ENCODE assay signal across 1 cellular context in the genomic region with DNA sequence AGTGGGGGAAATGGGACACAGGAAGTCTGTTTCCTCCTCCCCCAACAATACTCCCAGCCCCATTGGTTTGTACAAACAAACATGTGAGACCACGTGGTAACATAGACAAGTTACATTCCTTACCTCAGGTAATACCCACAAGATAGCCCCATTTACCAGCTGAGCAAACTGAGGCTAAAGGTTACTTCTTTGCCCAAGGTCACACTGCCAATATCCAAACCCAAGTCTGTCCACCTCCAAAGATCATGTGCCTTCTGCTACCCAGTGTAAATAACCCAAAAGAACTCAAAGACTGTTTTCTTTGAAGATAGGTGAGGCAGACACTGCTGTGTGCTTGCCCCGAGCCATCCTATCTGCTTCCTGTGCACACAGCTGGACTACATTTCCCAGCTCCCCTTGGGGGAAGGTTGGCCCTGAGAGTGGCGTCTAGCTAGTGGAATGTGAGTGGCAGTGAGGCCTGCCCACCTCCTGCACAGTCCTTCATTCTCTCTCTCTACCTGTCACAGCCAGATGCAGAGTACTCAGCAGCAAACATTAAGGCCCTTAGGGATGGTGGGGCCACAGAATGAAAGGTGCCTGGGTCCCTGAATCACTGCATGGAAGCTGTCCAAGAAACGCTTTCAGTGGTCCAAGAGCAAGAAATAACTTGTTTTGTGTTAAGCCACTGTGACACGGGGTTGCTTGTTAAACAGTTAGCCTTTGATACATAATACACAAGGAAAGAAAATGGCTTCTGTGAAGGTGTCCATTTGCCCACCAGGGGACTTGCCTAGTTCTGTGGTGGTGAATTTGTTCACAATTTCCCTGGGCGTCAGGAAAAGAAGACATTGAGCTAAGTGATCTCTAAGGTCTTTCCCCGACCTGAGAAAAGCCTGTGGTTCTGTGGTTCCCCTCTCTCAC.
TF ChIP-seq lines count a peak whose summit lies in the region.

No MANE protein-coding gene starts in this region.

TF ChIP-seq in SK-N-SH treated with all-trans-retinoic acid at 6 μM for 48 hours, 23 proteins besides CTCF, POLR2A, EP300 and RAD21 (continued from another document):
- TF ChIP-seq, protein P1, sequence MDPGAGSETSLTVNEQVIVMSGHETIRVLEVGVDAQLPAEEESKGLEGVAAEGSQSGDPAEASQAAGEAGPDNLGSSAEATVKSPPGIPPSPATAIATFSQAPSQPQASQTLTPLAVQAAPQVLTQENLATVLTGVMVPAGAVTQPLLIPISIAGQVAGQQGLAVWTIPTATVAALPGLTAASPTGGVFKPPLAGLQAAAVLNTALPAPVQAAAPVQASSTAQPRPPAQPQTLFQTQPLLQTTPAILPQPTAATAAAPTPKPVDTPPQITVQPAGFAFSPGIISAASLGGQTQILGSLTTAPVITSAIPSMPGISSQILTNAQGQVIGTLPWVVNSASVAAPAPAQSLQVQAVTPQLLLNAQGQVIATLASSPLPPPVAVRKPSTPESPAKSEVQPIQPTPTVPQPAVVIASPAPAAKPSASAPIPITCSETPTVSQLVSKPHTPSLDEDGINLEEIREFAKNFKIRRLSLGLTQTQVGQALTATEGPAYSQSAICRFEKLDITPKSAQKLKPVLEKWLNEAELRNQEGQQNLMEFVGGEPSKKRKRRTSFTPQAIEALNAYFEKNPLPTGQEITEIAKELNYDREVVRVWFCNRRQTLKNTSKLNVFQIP (CRISPR knock-in tag; IDR thresholded peaks at IDR 0.05; ENCODE audit: borderline replicate concordance, low read depth): no peak
- TF ChIP-seq, protein P2, sequence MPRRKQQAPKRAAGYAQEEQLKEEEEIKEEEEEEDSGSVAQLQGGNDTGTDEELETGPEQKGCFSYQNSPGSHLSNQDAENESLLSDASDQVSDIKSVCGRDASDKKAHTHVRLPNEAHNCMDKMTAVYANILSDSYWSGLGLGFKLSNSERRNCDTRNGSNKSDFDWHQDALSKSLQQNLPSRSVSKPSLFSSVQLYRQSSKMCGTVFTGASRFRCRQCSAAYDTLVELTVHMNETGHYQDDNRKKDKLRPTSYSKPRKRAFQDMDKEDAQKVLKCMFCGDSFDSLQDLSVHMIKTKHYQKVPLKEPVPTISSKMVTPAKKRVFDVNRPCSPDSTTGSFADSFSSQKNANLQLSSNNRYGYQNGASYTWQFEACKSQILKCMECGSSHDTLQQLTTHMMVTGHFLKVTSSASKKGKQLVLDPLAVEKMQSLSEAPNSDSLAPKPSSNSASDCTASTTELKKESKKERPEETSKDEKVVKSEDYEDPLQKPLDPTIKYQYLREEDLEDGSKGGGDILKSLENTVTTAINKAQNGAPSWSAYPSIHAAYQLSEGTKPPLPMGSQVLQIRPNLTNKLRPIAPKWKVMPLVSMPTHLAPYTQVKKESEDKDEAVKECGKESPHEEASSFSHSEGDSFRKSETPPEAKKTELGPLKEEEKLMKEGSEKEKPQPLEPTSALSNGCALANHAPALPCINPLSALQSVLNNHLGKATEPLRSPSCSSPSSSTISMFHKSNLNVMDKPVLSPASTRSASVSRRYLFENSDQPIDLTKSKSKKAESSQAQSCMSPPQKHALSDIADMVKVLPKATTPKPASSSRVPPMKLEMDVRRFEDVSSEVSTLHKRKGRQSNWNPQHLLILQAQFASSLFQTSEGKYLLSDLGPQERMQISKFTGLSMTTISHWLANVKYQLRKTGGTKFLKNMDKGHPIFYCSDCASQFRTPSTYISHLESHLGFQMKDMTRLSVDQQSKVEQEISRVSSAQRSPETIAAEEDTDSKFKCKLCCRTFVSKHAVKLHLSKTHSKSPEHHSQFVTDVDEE (CRISPR knock-in tag; IDR thresholded peaks at IDR 0.05): no peak
- TF ChIP-seq OSR1 (CRISPR knock-in tag; IDR thresholded peaks at IDR 0.05) (no peak), CSDC2 (CRISPR knock-in tag; IDR thresholded peaks at IDR 0.05) (no peak), PPARA (CRISPR knock-in tag; IDR thresholded peaks at IDR 0.05; ENCODE audit: borderline replicate concordance) (no peak), ZC3H10 (CRISPR knock-in tag; IDR thresholded peaks at IDR 0.05) (no peak), SNAI2 (CRISPR knock-in tag; IDR thresholded peaks at IDR 0.05) (no peak), ZFP3 (CRISPR knock-in tag; IDR thresholded peaks at IDR 0.05) (no peak), TCF4 (CRISPR knock-in tag; IDR thresholded peaks at IDR 0.05; ENCODE audit: borderline replicate concordance) (no peak), ZNF70 (CRISPR knock-in tag; IDR thresholded peaks at IDR 0.05) (no peak), ARNTL (CRISPR knock-in tag; IDR thresholded peaks at IDR 0.05; ENCODE audit: borderline replicate concordance, low read depth) (no peak), BACH2 (CRISPR knock-in tag; IDR thresholded peaks at IDR 0.05; ENCODE audit: borderline replicate concordance) (no peak)
- TF ChIP-seq, protein P3, sequence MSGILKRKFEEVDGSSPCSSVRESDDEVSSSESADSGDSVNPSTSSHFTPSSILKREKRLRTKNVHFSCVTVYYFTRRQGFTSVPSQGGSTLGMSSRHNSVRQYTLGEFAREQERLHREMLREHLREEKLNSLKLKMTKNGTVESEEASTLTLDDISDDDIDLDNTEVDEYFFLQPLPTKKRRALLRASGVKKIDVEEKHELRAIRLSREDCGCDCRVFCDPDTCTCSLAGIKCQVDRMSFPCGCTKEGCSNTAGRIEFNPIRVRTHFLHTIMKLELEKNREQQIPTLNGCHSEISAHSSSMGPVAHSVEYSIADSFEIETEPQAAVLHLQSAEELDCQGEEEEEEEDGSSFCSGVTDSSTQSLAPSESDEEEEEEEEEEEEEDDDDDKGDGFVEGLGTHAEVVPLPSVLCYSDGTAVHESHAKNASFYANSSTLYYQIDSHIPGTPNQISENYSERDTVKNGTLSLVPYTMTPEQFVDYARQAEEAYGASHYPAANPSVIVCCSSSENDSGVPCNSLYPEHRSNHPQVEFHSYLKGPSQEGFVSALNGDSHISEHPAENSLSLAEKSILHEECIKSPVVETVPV (CRISPR knock-in tag; IDR thresholded peaks at IDR 0.05): no peak
- TF ChIP-seq, protein P4, sequence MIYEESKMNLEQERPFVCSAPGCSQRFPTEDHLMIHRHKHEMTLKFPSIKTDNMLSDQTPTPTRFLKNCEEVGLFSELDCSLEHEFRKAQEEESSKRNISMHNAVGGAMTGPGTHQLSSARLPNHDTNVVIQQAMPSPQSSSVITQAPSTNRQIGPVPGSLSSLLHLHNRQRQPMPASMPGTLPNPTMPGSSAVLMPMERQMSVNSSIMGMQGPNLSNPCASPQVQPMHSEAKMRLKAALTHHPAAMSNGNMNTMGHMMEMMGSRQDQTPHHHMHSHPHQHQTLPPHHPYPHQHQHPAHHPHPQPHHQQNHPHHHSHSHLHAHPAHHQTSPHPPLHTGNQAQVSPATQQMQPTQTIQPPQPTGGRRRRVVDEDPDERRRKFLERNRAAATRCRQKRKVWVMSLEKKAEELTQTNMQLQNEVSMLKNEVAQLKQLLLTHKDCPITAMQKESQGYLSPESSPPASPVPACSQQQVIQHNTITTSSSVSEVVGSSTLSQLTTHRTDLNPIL (CRISPR knock-in tag; IDR thresholded peaks at IDR 0.05; ENCODE audit: low read depth): no peak
